Comparison of ENCODE assay signal across 8 cellular contexts in the genomic region with DNA sequence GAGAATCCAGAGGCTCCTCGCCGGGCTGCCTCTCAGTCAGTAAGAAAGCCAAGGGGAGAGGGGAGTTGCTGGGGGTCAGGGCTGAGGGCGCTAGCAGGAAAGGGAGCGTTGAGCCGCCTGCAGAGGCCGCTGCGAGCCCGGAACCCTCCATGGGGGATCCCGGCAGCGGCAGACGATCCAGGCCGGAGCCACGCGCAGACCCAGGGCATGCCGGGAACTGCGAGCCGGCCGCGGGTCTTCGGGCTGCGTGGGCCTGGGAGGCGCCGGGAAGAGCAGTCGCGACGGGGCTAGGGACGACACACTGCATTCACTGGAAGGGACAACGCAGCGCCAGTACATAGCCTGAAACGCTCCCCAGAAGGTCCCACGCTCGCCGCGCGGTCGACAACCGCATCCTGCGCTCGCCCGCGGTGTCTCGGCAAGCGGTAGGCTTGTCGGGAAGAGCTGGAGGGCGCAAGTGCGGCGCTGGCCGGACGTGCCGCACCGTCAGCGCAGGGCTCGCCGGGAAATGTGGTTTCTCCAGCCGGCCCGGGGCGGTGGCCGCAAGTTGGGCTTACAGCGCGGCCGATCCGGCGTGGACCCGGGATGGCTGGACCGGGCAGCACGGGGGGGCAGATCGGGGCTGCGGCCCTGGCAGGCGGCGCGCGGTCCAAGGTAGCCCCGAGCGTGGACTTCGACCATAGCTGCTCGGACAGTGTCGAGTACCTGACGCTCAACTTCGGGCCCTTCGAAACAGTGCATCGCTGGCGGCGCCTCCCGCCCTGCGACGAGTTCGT. TPM values are rescaled to one million over a fixed set of nuclear protein-coding genes. Genes with fewer than 3 reads are reported as not detected.
DNase-seq lines count a peak whose midpoint lies in the region; ATAC-seq and TF ChIP-seq lines count a peak whose summit lies in the region.

LZTR1 (plus strand) TSS at position 511 of the 776 bp plus-strand sequence; CDS start at position 586, 75 bp downstream.

- H3K27me3 ChIP-seq in BJ (ENCODE audit: control insufficient read depth, insufficient read depth, low read length) (no peaks in the 10 kb centered on the region; the same call in 1 of the 2 replicates), lower lobe of right lung (ENCODE audit: low read depth) (no peaks in the 10 kb centered on the region)

- peak within 1 kb of the TSS; percentile 92 for H3K4me3 Mint-ChIP-seq in activated CD8-positive, alpha-beta T cell treated with anti-CD3 and anti-CD28 coated beads for 36 hours

- intact Hi-C loops in activated CD8-positive, alpha-beta T cell treated with anti-CD3 and anti-CD28 coated beads for 36 hours (cut with micrococcal nuclease): no loop called here
- intact Hi-C loops in lower lobe of right lung (cut with DNase I): no loop called here

- in situ Hi-C loops in GM18951 (cut with MboI; ENCODE audit: low sequenced_read_pairs, unreplicated experiment): no loop called here

- H3K27ac Mint-ChIP-seq in activated CD8-positive, alpha-beta T cell treated with anti-CD3 and anti-CD28 coated beads for 36 hours: peak within 1 kb of the TSS; percentile 84

- peak within 1 kb of the TSS; percentile 78 for H3K4me3 ChIP-seq in BJ (ENCODE audit: low read depth, low read length)
- peak within 1 kb of the TSS; percentile 90 for H3K4me3 ChIP-seq in lower lobe of right lung

- peaks cover 33% of the 10 kb centered on the region for H3K4me1 ChIP-seq in lower lobe of right lung

- CTCF ChIA-PET in BJ (lab: Yijun Ruan, JAX): interaction anchor here (0.6 to 2.5 kb wide), 13 partner anchors 9 to 178 kb away, joined by 3 to 8 read pairs (median 4); partner anchors contain the start of gene THAP7
- CTCF ChIA-PET in activated CD8-positive, alpha-beta T cell treated with anti-CD3 and anti-CD28 coated beads for 36 hours (lab: Charles Lee): interaction anchor here (1.0 to 4.2 kb wide), 7 partner anchors 8 to 96 kb away, joined by 3 to 13 read pairs (median 3); no protein-coding TSS in a partner anchor

- peak; percentile 99 for TF ChIP-seq POLR2A in GM18951 (IDR thresholded peaks at IDR 0.05; ENCODE audit: extremely low read depth, insufficient read depth, insufficient read length)

- H3K4me1 Mint-ChIP-seq in activated CD8-positive, alpha-beta T cell treated with anti-CD3 and anti-CD28 coated beads for 36 hours (ENCODE audit: low read depth): peaks cover 40% of the 10 kb centered on the region

- H3K27ac ChIP-seq in lower lobe of right lung: peak within 1 kb of the TSS; percentile 92

- peak; percentile 39 for DNase-seq in BJ (ENCODE audit: low read depth)
- DNase-seq in NCI-H82 (lab: John Stamatoyannopoulos, UW): peak; percentile 81
- peak; percentile 79 for DNase-seq in activated CD8-positive, alpha-beta T cell treated with anti-CD3 and anti-CD28 coated beads for 36 hours
- DNase-seq in ecto neural progenitor cell (ENCODE audit: low spot score): peak; percentile 90
- DNase-seq in lower lobe of right lung: peak; percentile 90
- DNase-seq in stimulated activated CD4-positive, alpha-beta T cell treated with anti-CD3 and anti-CD28 coated beads, TNF-alpha, amount 100 ng/mL, for 1 hour (ENCODE audit: low read depth in 3 of 3, low spot score in 1 of 3): peak in 2 of 3 donors; percentile 25 to 59

- peaks cover 9% of the 10 kb centered on the region; the same call in 1 of the 2 replicates for H3K36me3 ChIP-seq in BJ (ENCODE audit: control insufficient read depth, insufficient read depth, low read length)
- H3K36me3 ChIP-seq in lower lobe of right lung: peaks cover 20% of the 10 kb centered on the region

- ATAC-seq in HG03175 (IDR thresholded peaks at IDR 0.05; ENCODE audit: unreplicated experiment) (peak; percentile 69), lower lobe of right lung (peak; percentile 93 to 95)
- ATAC-seq in activated CD8-positive, alpha-beta T cell treated with anti-CD3 and anti-CD28 coated beads for 36 hours: peak; percentile 72

- peak; percentile 75 for TF ChIP-seq CTCF in BJ (IDR thresholded peaks at IDR 0.05; ENCODE audit: insufficient read depth, low read depth, low read length)
- peak; percentile 56 for TF ChIP-seq CTCF in activated CD8-positive, alpha-beta T cell treated with anti-CD3 and anti-CD28 coated beads for 36 hours (IDR thresholded peaks at IDR 0.05)
- peak; percentile 59 for TF ChIP-seq CTCF in lower lobe of right lung (IDR thresholded peaks at IDR 0.05)

- H3K27me3 Mint-ChIP-seq in activated CD8-positive, alpha-beta T cell treated with anti-CD3 and anti-CD28 coated beads for 36 hours: no peaks in the 10 kb centered on the region

- POLR2A ChIA-PET in BJ (lab: Charles Lee): interaction anchor here (0.5 kb wide), 1 partner anchor 56 kb away, joined by 3 read pairs; no protein-coding TSS in a partner anchor
- POLR2A ChIA-PET in activated CD8-positive, alpha-beta T cell treated with anti-CD3 and anti-CD28 coated beads for 36 hours (lab: Charles Lee): interaction anchor here (0.7 to 5.2 kb wide), 6 partner anchors 9 to 32 kb away, joined by 3 to 51 read pairs (median 4); partner anchors contain the start of gene THAP7

- H3K9me3 Mint-ChIP-seq in activated CD8-positive, alpha-beta T cell treated with anti-CD3 and anti-CD28 coated beads for 36 hours: peaks cover 4% of the 10 kb centered on the region

- peaks cover 11% of the 10 kb centered on the region for H3K36me3 Mint-ChIP-seq in activated CD8-positive, alpha-beta T cell treated with anti-CD3 and anti-CD28 coated beads for 36 hours (ENCODE audit: low read depth)

- peaks cover 4% of the 10 kb centered on the region for H3K9me3 ChIP-seq in lower lobe of right lung

RNA-seq across cellular contexts. Expression of gene LZTR1, which starts in this region (rescaled TPM):
- 30.1 and 45.9 TPM in 2 replicates for polyA plus RNA-seq in BJ (2011; rRNA removed)
- 34.9 and 42.9 TPM in 2 replicates for polyA minus RNA-seq in BJ (2011; rRNA and poly(A)+ RNA removed)
- total RNA-seq in activated CD8-positive, alpha-beta T cell treated with anti-CD3 and anti-CD28 coated beads for 36 hours: 10 to 100 TPM; 29.1 to 34.5 TPM
- total RNA-seq in lower lobe of right lung: 51.6 TPM

Comparison
In these comparisons a context has a peak if more than half of its experiments do, and no peak if none do; other contexts are left out.
1. Peak in every context shown above with its lines: DNase-seq, ATAC-seq, H3K4me3 ChIP-seq and H3K27ac ChIP-seq.
2. DNase-seq: peak in every context shown above with its lines; median percentile 90 in ecto neural progenitor cell; 90 in lower lobe of right lung; 81 in NCI-H82; 79 in activated CD8-positive, alpha-beta T cell treated with anti-CD3 and anti-CD28 coated beads for 36 hours; 42 in stimulated activated CD4-positive, alpha-beta T cell treated with anti-CD3 and anti-CD28 coated beads, TNF-alpha, amount 100 ng/mL, for 1 hour; 39 in BJ.